8 cellular contexts compared by ENCODE assay signal in genomic region chr10:36725581-36726520, GRCh38.
DNase-seq lines count a peak whose midpoint lies in the region; ATAC-seq, FAIRE-seq and TF ChIP-seq lines count a peak whose summit lies in the region.

No MANE protein-coding gene starts in this region.

- H3K79me2 ChIP-seq in H1 (ENCODE audit: control insufficient read depth in 1 of 2, insufficient read depth in 2 of 2, low read length in 2 of 2): no peaks in the 10 kb centered on the region

- H3K27ac Mint-ChIP-seq in neural crest cell (ENCODE audit: unreplicated experiment): no peak overlapping the region

- peak; percentile 85 to 87 for TF ChIP-seq RAD21 in H1 (IDR thresholded peaks at IDR 0.05 in 1 of 2, conservative IDR thresholded peaks at IDR 0.05 in 1 of 2; ENCODE audit: low read depth in 2 of 2, low read length in 2 of 2)

- H4K5ac ChIP-seq in H1 (ENCODE audit: insufficient read length, low read depth, low read length): no peak overlapping the region

- CTCF ChIA-PET in HEK293T (lab: Yijun Ruan, JAX) (interaction anchor here (0.6 to 1.6 kb wide), 12 partner anchors 13 to 1962 kb away, joined by 3 to 8 read pairs (median 4); no protein-coding TSS in a partner anchor), H1 (lab: Charles Lee; ENCODE audit: partially characterized antibody) (interaction anchor here (0.6 to 1.7 kb wide), 9 partner anchors 49 to 1134 kb away, joined by 3 to 5 read pairs (median 3); no protein-coding TSS in a partner anchor)

- TF ChIP-seq CTCF in H1 (IDR thresholded peaks at IDR 0.05; ENCODE audit: control extremely low read depth in 1 of 3, insufficient read depth in 1 of 3, low read depth in 1 of 3, low read length in 3 of 3): peak; percentile 16 to 70 (median 37)
- TF ChIP-seq CTCF in neural crest cell (conservative IDR thresholded peaks at IDR 0.05): peak; percentile 58
- no peak for TF ChIP-seq CTCF in transverse colon (IDR thresholded peaks at IDR 0.05)

- no peaks in the 10 kb centered on the region for H4K20me1 ChIP-seq in H1 (replicated peaks in 1 of 2; ENCODE audit: control insufficient read depth in 1 of 2, insufficient read depth in 2 of 2, low read length in 2 of 2)

- intact Hi-C loops in transverse colon (cut with DNase I; ENCODE audit: low total_unique reads): no loop called here

- 78% methylated on average over 6 of the region's 6 CpGs; no CpG with 5 or more reads in 1 of the 2 experiments for WGBS in H1 (ENCODE audit: extremely low coverage in 1 of 2, insufficient coverage in 1 of 2, insufficient read length in 1 of 2, insufficient replicate concordance in 2 of 2, low coverage in 1 of 2, low lambda C conversion rate in 2 of 2, missing lambda C conversion rate in 1 of 2), 2 experiments
- 70 to 71% methylated on average over 6 of the region's 6 CpGs for WGBS in transverse colon (ENCODE audit: low coverage in 1 of 2), 2 donors

- no peaks in the 10 kb centered on the region for H3K36me3 ChIP-seq in H1 (ENCODE audit: control insufficient read depth in 2 of 4, insufficient read depth in 4 of 4, low read length in 3 of 4)
- no peaks in the 10 kb centered on the region for H3K36me3 ChIP-seq in transverse colon

- H3K9ac ChIP-seq in H1 (replicated peaks in 1 of 4; ENCODE audit: extremely low read depth in 1 of 4, low read depth in 3 of 4, low read length in 3 of 4): no peak overlapping the region

- H4K91ac ChIP-seq in H1 (replicated peaks; ENCODE audit: insufficient read length, low read length): no peak overlapping the region

- no peak overlapping the region for H3K23ac ChIP-seq in H1 (ENCODE audit: insufficient read length)

- TF ChIP-seq POLR2A in H1 (IDR thresholded peaks at IDR 0.05; ENCODE audit: control extremely low read depth in 1 of 2, low read depth in 2 of 2, low read length in 2 of 2) (no peak), transverse colon (IDR thresholded peaks at IDR 0.05) (no peak)

- H3K27ac ChIP-seq in H1 (ENCODE audit: low read depth, low read length): no peak overlapping the region
- no peak overlapping the region for H3K27ac ChIP-seq in transverse colon

- no peak overlapping the region for H3K14ac ChIP-seq in H1 (ENCODE audit: insufficient read length)

- no peak overlapping the region for H4K8ac ChIP-seq in H1 (ENCODE audit: extremely low read depth, insufficient read depth, low read length)

- no peak overlapping the region for H2BK15ac ChIP-seq in H1 (ENCODE audit: low read length)

- no peak overlapping the region; the same call in 1 of the 2 replicates for H2BK5ac ChIP-seq in H1 (ENCODE audit: low read depth, low read length)

- no peaks in the 10 kb centered on the region for H3K9me3 ChIP-seq in H1 (ENCODE audit: insufficient read depth in 2 of 2, low read depth in 1 of 2, low read length in 1 of 2)
- no peaks in the 10 kb centered on the region for H3K9me3 ChIP-seq in transverse colon

- no peak overlapping the region for H2AFZ ChIP-seq in H1 (ENCODE audit: low read length)

- H3K4me3 Mint-ChIP-seq in neural crest cell: no peak overlapping the region

- no peaks in the 10 kb centered on the region for H3K23me2 ChIP-seq in H1 (ENCODE audit: low read depth, low read length)

- TF ChIP-seq EP300 in H1 (IDR thresholded peaks at IDR 0.05; ENCODE audit: borderline replicate concordance in 1 of 2, low read depth in 2 of 2, low read length in 2 of 2) (no peak), transverse colon (IDR thresholded peaks at IDR 0.05; ENCODE audit: low read depth) (no peak)

- no peak overlapping the region for H2BK12ac ChIP-seq in H1 (ENCODE audit: low read depth, low read length)

- H2BK20ac ChIP-seq in H1 (ENCODE audit: low read length): no peak overlapping the region

- H2BK120ac ChIP-seq in H1 (replicated peaks; ENCODE audit: low read depth, low read length): no peak overlapping the region

- no peaks in the 10 kb centered on the region for H3K79me1 ChIP-seq in H1 (ENCODE audit: low read depth, low read length)

- DNase-seq in HEK293T (ENCODE audit: extremely low spot score) (peak; percentile 49), NCI-H69 (lab: John Stamatoyannopoulos, UW) (peak; percentile 12), H1 (ENCODE audit: low read depth in 1 of 2, low spot score in 2 of 2) (peak; percentile 55 to 62), neural crest cell (ENCODE audit: low read depth, low spot score) (no peak), transverse colon (no peak)

- H3K9me3 Mint-ChIP-seq in neural crest cell: no peaks in the 10 kb centered on the region

- H3K4me1 ChIP-seq in H1 (replicated peaks in 1 of 4; ENCODE audit: control insufficient read depth in 3 of 4, insufficient read depth in 4 of 4, low read length in 3 of 4) (peaks cover 0 to 4% (median 0%) of the 10 kb centered on the region in 4 experiments; a peak in 3 of 7 replicates), transverse colon (no peaks in the 10 kb centered on the region)

- ATAC-seq in GM21619 (IDR thresholded peaks at IDR 0.05; ENCODE audit: unreplicated experiment) (no peak), HG03175 (IDR thresholded peaks at IDR 0.05; ENCODE audit: unreplicated experiment) (no peak), HG03571 (IDR thresholded peaks at IDR 0.05; ENCODE audit: unreplicated experiment) (no peak)

- no peaks in the 10 kb centered on the region for H3K27me3 Mint-ChIP-seq in neural crest cell (ENCODE audit: low read depth)

- POLR2A ChIA-PET in HEK293T (lab: Yijun Ruan, JAX) (interaction anchor here (0.8 kb wide), 1 partner anchor 14 kb away, joined by 4 read pairs; no protein-coding TSS in a partner anchor), H1 (lab: Charles Lee; ENCODE audit: partially characterized antibody) (interaction anchor here (1.3 kb wide), 1 partner anchor 1087 kb away, joined by 3 read pairs; no protein-coding TSS in a partner anchor)

- H3K4ac ChIP-seq in H1 (replicated peaks; ENCODE audit: insufficient read length, low read depth, low read length): no peak overlapping the region

- H3K56ac ChIP-seq in H1 (replicated peaks; ENCODE audit: insufficient read length, low read depth, low read length): no peak overlapping the region

- in situ Hi-C loops in transverse colon (cut with MboI; ENCODE audit: low pct_ligation_motif_present in 1 of 4, low pct_unique_long_range_greater_than_20kb in 1 of 4, low sequenced_read_pairs in 3 of 4): no loop called here

- H3K27me3 ChIP-seq in H1 (replicated peaks in 1 of 4; ENCODE audit: control insufficient read depth in 3 of 4, extremely low read depth in 1 of 4, insufficient read depth in 3 of 4, low read length in 3 of 4) (no peaks in the 10 kb centered on the region), transverse colon (no peaks in the 10 kb centered on the region)

- no peaks in the 10 kb centered on the region for H3K36me3 Mint-ChIP-seq in neural crest cell (ENCODE audit: low read depth)

- H2AK5ac ChIP-seq in H1 (ENCODE audit: low read depth, low read length): no peak overlapping the region

- H3K4me1 Mint-ChIP-seq in neural crest cell: peaks cover 11% of the 10 kb centered on the region

- H3K18ac ChIP-seq in H1 (ENCODE audit: extremely low read depth, low read length): no peak overlapping the region

- peak; percentile 94 for FAIRE-seq in H1 (lab: Jason Lieb, UNC)

- H3K4me3 ChIP-seq in H1 (ENCODE audit: extremely low read depth in 1 of 4, insufficient read depth in 2 of 4, low read depth in 3 of 4, low read length in 4 of 4) (no peak overlapping the region), transverse colon (no peak overlapping the region)

- H3K4me2 ChIP-seq in H1 (ENCODE audit: insufficient read depth in 1 of 2, low read depth in 2 of 2, low read length in 2 of 2): no peak overlapping the region

TF ChIP-seq in HEK293T, 16 proteins besides CTCF, POLR2A, EP300 and RAD21:
- no peak for TF ChIP-seq TARDBP (IDR thresholded peaks at IDR 0.05)
- TF ChIP-seq, protein P1, sequence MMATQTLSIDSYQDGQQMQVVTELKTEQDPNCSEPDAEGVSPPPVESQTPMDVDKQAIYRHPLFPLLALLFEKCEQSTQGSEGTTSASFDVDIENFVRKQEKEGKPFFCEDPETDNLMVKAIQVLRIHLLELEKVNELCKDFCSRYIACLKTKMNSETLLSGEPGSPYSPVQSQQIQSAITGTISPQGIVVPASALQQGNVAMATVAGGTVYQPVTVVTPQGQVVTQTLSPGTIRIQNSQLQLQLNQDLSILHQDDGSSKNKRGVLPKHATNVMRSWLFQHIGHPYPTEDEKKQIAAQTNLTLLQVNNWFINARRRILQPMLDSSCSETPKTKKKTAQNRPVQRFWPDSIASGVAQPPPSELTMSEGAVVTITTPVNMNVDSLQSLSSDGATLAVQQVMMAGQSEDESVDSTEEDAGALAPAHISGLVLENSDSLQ (IDR thresholded peaks at IDR 0.05): peak; percentile 66

TF ChIP-seq in H1, 55 proteins besides CTCF, POLR2A, EP300 and RAD21:
- TF ChIP-seq CBX5 (IDR thresholded peaks at IDR 0.05; ENCODE audit: low read depth, low read length): no peak
- TF ChIP-seq RXRA (IDR thresholded peaks at IDR 0.05; ENCODE audit: insufficient read depth, low read depth, low read length): no peak
- TF ChIP-seq SIX5 (IDR thresholded peaks at IDR 0.05; ENCODE audit: low read depth, low read length): peak; percentile 22; the same call in 1 of the 2 replicates
- 0 out of 2 replicates have a peak, but pooled peaks have one; percentile 22 for TF ChIP-seq YY1 (IDR thresholded peaks at IDR 0.05; ENCODE audit: low read depth, low read length)
- TF ChIP-seq TCF12 (IDR thresholded peaks at IDR 0.05; ENCODE audit: low read depth, low read length): 0 out of 2 replicates have a peak, but pooled peaks have one; percentile 39
- peak; percentile 94 for TF ChIP-seq MAFK (IDR thresholded peaks at IDR 0.05; ENCODE audit: low read depth, low read length)
- TF ChIP-seq MAX (IDR thresholded peaks at IDR 0.05): 0 out of 2 replicates have a peak, but pooled peaks have one; percentile 8
- 0 out of 2 replicates have a peak, but pooled peaks have one; percentile 45 for TF ChIP-seq TEAD4 (IDR thresholded peaks at IDR 0.05; ENCODE audit: low read depth, low read length)
- TF ChIP-seq KDM1A (IDR thresholded peaks at IDR 0.05; ENCODE audit: borderline replicate concordance, low read length): no peak
- TF ChIP-seq SIN3A (conservative IDR thresholded peaks at IDR 0.05 in 1 of 2, IDR thresholded peaks at IDR 0.05 in 1 of 2; ENCODE audit: low read depth in 1 of 2, low read length in 2 of 2): peak; percentile 65 to 82; a peak in 2 of 4 replicates
- TF ChIP-seq CHD1 (IDR thresholded peaks at IDR 0.05; ENCODE audit: low read depth, low read length): no peak
- no peak for TF ChIP-seq SP2 (IDR thresholded peaks at IDR 0.05; ENCODE audit: low read length)
- peak; percentile 96 for TF ChIP-seq BACH1 (IDR thresholded peaks at IDR 0.05; ENCODE audit: low read length)
- TF ChIP-seq POU5F1 (IDR thresholded peaks at IDR 0.05; ENCODE audit: low read depth, low read length): no peak

Comparison
In these comparisons a context has a peak if more than half of its experiments do, and no peak if none do; other contexts are left out.
1. DNase-seq: peak in HEK293T (single experiment), NCI-H69 (single experiment) and H1 (2 of 2); none in neural crest cell (single experiment) and transverse colon (single experiment).
2. CTCF ChIP-seq: peak in H1 (3 of 3) and neural crest cell (single experiment); none in transverse colon (0 of 5).